In genomic region chr19:12364391-12365093, GRCh38 we compare ENCODE assay signal across 8 cellular contexts. TPM values are rescaled to one million over a fixed set of nuclear protein-coding genes. Genes with fewer than 3 reads are reported as not detected.
DNase-seq lines count a peak whose midpoint lies in the region; ATAC-seq and TF ChIP-seq lines count a peak whose summit lies in the region.

No MANE protein-coding gene starts in this region.

- H3K36me3 ChIP-seq in BLaER1 = no peaks in the 10 kb centered on the region
- no peaks in the 10 kb centered on the region for H3K36me3 ChIP-seq in parathyroid adenoma (ENCODE audit: control insufficient read depth, insufficient read depth, low read length)

- no peaks in the 10 kb centered on the region for H3K79me2 ChIP-seq in parathyroid adenoma

- H2AFZ ChIP-seq in parathyroid adenoma = peak overlapping the region; percentile 88

- no peak for TF ChIP-seq CTCF in parathyroid adenoma (IDR thresholded peaks at IDR 0.05)

- H3K4me1 Mint-ChIP-seq in activated T-helper 2 cell treated with anti-CD3 and anti-CD28 coated beads, Interferon-gamma antibody, Interleukin-2, Interleukin-4, amounts not matched to agents 10 μg/mL and 5 μg/mL and 100 μg/mL, durations not matched to agents 14 hours and 24 hours and 36 hours (ENCODE audit: low read depth) = peaks cover 7% of the 10 kb centered on the region

- H3K4me2 ChIP-seq in BLaER1 (peak overlapping the region; percentile 92), parathyroid adenoma (ENCODE audit: low read length) (peak overlapping the region; percentile 68)

- H3K9me3 Mint-ChIP-seq in activated T-helper 2 cell treated with anti-CD3 and anti-CD28 coated beads, Interferon-gamma antibody, Interleukin-2, Interleukin-4, amounts not matched to agents 10 μg/mL and 5 μg/mL and 100 μg/mL, durations not matched to agents 14 hours and 24 hours and 36 hours = peaks cover 29% of the 10 kb centered on the region

- intact Hi-C loops in activated T-helper 2 cell treated with anti-CD3 and anti-CD28 coated beads, Interferon-gamma antibody, Interleukin-2, Interleukin-4, amounts not matched to agents 10 μg/mL and 5 μg/mL and 100 μg/mL, durations not matched to agents 14 hours and 24 hours and 36 hours (cut with micrococcal nuclease) = loop anchor here (1.0 kb wide), 1 partner anchor 33 kb away; no protein-coding TSS in a partner anchor
- intact Hi-C loops in Right ventricle myocardium superior (cut with DNase I) = loop anchor here (10.0 kb wide), 1 partner anchor 70 kb away; the partner anchor contains the start of gene ZNF44

- H3K27ac Mint-ChIP-seq in activated T-helper 2 cell treated with anti-CD3 and anti-CD28 coated beads, Interferon-gamma antibody, Interleukin-2, Interleukin-4, amounts not matched to agents 10 μg/mL and 5 μg/mL and 100 μg/mL, durations not matched to agents 14 hours and 24 hours and 36 hours = no peak overlapping the region

- peak overlapping the region; percentile 76 for H3K4me3 Mint-ChIP-seq in activated T-helper 2 cell treated with anti-CD3 and anti-CD28 coated beads, Interferon-gamma antibody, Interleukin-2, Interleukin-4, amounts not matched to agents 10 μg/mL and 5 μg/mL and 100 μg/mL, durations not matched to agents 14 hours and 24 hours and 36 hours (ENCODE audit: low read depth)

- H3K36me3 Mint-ChIP-seq in activated T-helper 2 cell treated with anti-CD3 and anti-CD28 coated beads, Interferon-gamma antibody, Interleukin-2, Interleukin-4, amounts not matched to agents 10 μg/mL and 5 μg/mL and 100 μg/mL, durations not matched to agents 14 hours and 24 hours and 36 hours (ENCODE audit: low read depth) = peaks cover 6% of the 10 kb centered on the region

- H3K27me3 ChIP-seq in BLaER1 = no peaks in the 10 kb centered on the region
- H3K27me3 ChIP-seq in parathyroid adenoma (ENCODE audit: control insufficient read depth, insufficient read depth, low read length) = no peaks in the 10 kb centered on the region

- H4K20me1 ChIP-seq in BLaER1 = no peaks in the 10 kb centered on the region

- H3K9ac ChIP-seq in BLaER1 (peak overlapping the region; percentile 86), parathyroid adenoma (peak overlapping the region; percentile 58)

- DNase-seq in HK-2 (ENCODE audit: unreplicated experiment) (peak; percentile 20), Right ventricle myocardium superior (peak; percentile 51), KG1 (lab: John Stamatoyannopoulos, UW) (no peak), HT-29 (ENCODE audit: low spot score) (no peak)
- DNase-seq in activated T-helper 2 cell treated with anti-CD3 and anti-CD28 coated beads, Interferon-gamma antibody, Interleukin-2, Interleukin-4, amounts not matched to agents 10 μg/mL and 5 μg/mL and 100 μg/mL, durations not matched to agents 14 hours and 24 hours and 36 hours (ENCODE audit: low spot score) = no peak

- H3K9me3 ChIP-seq in BLaER1 (peaks cover 41% of the 10 kb centered on the region), parathyroid adenoma (ENCODE audit: control insufficient read depth, low read length) (no peaks in the 10 kb centered on the region)

- H3K4me3 ChIP-seq in BLaER1 (peak overlapping the region; percentile 85), parathyroid adenoma (ENCODE audit: low read depth, low read length) (peak overlapping the region; percentile 78)

- peak; percentile 3 for ATAC-seq in Right ventricle myocardium superior (ENCODE audit: poor library complexity)
- ATAC-seq in GM19328 (IDR thresholded peaks at IDR 0.05; ENCODE audit: unreplicated experiment) = no peak

- peaks cover 27% of the 10 kb centered on the region for H3K4me1 ChIP-seq in BLaER1
- peaks cover 6% of the 10 kb centered on the region for H3K4me1 ChIP-seq in parathyroid adenoma

- H3K27ac ChIP-seq in BLaER1 (peak overlapping the region; percentile 78), parathyroid adenoma (peak overlapping the region; percentile 80)

- peaks cover 1% of the 10 kb centered on the region for H3K27me3 Mint-ChIP-seq in activated T-helper 2 cell treated with anti-CD3 and anti-CD28 coated beads, Interferon-gamma antibody, Interleukin-2, Interleukin-4, amounts not matched to agents 10 μg/mL and 5 μg/mL and 100 μg/mL, durations not matched to agents 14 hours and 24 hours and 36 hours (ENCODE audit: low read depth)

RNA-seq across cellular contexts. Expression of gene ZNF442, which starts 0.9 kb away (rescaled TPM):
- 0.55 and 1.2 TPM in 2 replicates for total RNA-seq in activated T-helper 2 cell treated with anti-CD3 and anti-CD28 coated beads, Interferon-gamma antibody, Interleukin-2, Interleukin-4, amounts not matched to agents 10 μg/mL and 5 μg/mL and 100 μg/mL, durations not matched to agents 14 hours and 24 hours and 36 hours
- total RNA-seq in Right ventricle myocardium superior = 2.3 TPM
- total RNA-seq in HT-29 (2014; rRNA removed; shearing (Covaris generic)) = 0.03 and 0.05 TPM in 2 replicates

RNA-seq across cellular contexts. Expression of gene ZNF563, which starts 31.1 kb away (rescaled TPM):
- total RNA-seq in activated T-helper 2 cell treated with anti-CD3 and anti-CD28 coated beads, Interferon-gamma antibody, Interleukin-2, Interleukin-4, amounts not matched to agents 10 μg/mL and 5 μg/mL and 100 μg/mL, durations not matched to agents 14 hours and 24 hours and 36 hours = 2.3 and 4.2 TPM in 2 replicates
- total RNA-seq in Right ventricle myocardium superior = 4.2 TPM
- 0.25 and 0.70 TPM in 2 replicates for total RNA-seq in HT-29 (2014; rRNA removed; shearing (Covaris generic))

RNA-seq across cellular contexts. Expression of gene ZNF799, which starts 36.5 kb away (rescaled TPM):
- total RNA-seq in activated T-helper 2 cell treated with anti-CD3 and anti-CD28 coated beads, Interferon-gamma antibody, Interleukin-2, Interleukin-4, amounts not matched to agents 10 μg/mL and 5 μg/mL and 100 μg/mL, durations not matched to agents 14 hours and 24 hours and 36 hours = 3.8 and 5.3 TPM in 2 replicates
- 2.3 TPM for total RNA-seq in Right ventricle myocardium superior
- 2.4 and 5.4 TPM in 2 replicates for total RNA-seq in HT-29 (2014; rRNA removed; shearing (Covaris generic))

Comparison
In these comparisons a context has a peak if more than half of its experiments do, and no peak if none do; other contexts are left out.
1. DNase-seq: peak in HK-2 (single experiment) and Right ventricle myocardium superior (single experiment); none in activated T-helper 2 cell treated with anti-CD3 and anti-CD28 coated beads, Interferon-gamma antibody, Interleukin-2, Interleukin-4, amounts not matched to agents 10 μg/mL and 5 μg/mL and 100 μg/mL, durations not matched to agents 14 hours and 24 hours and 36 hours (single experiment), KG1 (single experiment) and HT-29 (single experiment).